Comparison of ENCODE assay signal across 22 cellular contexts in genomic region chr10:8633909-8634308, GRCh38.
DNase-seq lines count a peak whose midpoint lies in the region; ATAC-seq, FAIRE-seq and TF ChIP-seq lines count a peak whose summit lies in the region.
"Had no signal": no experiment of that assay in that cellular context is flagged by ENCODE, and none has a peak within 500 bp of the region (broad histone marks: within the 10 kb centered on the region; RNA-seq: fewer than 3 reads in every experiment).

No MANE protein-coding gene starts in this region.

- H3K27me3 Mint-ChIP-seq in MCF 10A (ENCODE audit: insufficient read depth, unreplicated experiment): no peaks in the 10 kb centered on the region
- H3K27me3 Mint-ChIP-seq: CD4-positive, alpha-beta T cell had no signal

- H3K9me3 ChIP-seq in breast epithelium: no peaks in the 10 kb centered on the region
- H3K9me3 ChIP-seq in RWPE2 (ENCODE audit: severe bottlenecking): no peaks in the 10 kb centered on the region
- H3K9me3 ChIP-seq in right lobe of liver: no peaks in the 10 kb centered on the region
- H3K9me3 ChIP-seq: A549, Caco-2 had no signal

- H3K9me3 Mint-ChIP-seq in MCF 10A (ENCODE audit: unreplicated experiment): peaks cover 8% of the 10 kb centered on the region
- H3K9me3 Mint-ChIP-seq: CD4-positive, alpha-beta T cell had no signal

- H3K4me1 ChIP-seq in breast epithelium (no peaks in the 10 kb centered on the region), RWPE2 (ENCODE audit: insufficient read depth, poor library complexity, severe bottlenecking) (peaks cover 14% of the 10 kb centered on the region), right lobe of liver (no peaks in the 10 kb centered on the region)
- H3K4me1 ChIP-seq: A549, Caco-2 had no signal

- no peak for DNase-seq in MCF 10A (ENCODE audit: unreplicated experiment)
- DNase-seq in breast epithelium (ENCODE audit: low spot score in 2 of 2): no peak
- no peak for DNase-seq in RWPE2 (ENCODE audit: low spot score)
- no peak for DNase-seq in epithelial cell of prostate (ENCODE audit: low read depth, low spot score)
- no peak for DNase-seq in medulla oblongata (ENCODE audit: extremely low spot score)
- DNase-seq in GM12892 (ENCODE audit: insufficient read length): no peak
- DNase-seq in NCI-H1436 (lab: John Stamatoyannopoulos, UW): no peak
- no peak for DNase-seq in right lobe of liver
- DNase-seq: AML-193; Caco-2; CD4-positive, alpha-beta T cell; DMS79; GDM1; H9; IMR-90 had no signal

- no peak overlapping the region for H3K4me3 ChIP-seq in breast epithelium
- no peak overlapping the region for H3K4me3 ChIP-seq in RWPE2 (ENCODE audit: severe bottlenecking)
- no peak overlapping the region for H3K4me3 ChIP-seq in right lobe of liver
- H3K4me3 ChIP-seq: A549 had no signal

- BruUV-seq in MCF 10A (replicated peaks; lab: Mats Ljungman, UMichigan): no TSS peak

- no peak for TF ChIP-seq CTCF in MCF 10A (IDR thresholded peaks at IDR 0.05; ENCODE audit: unreplicated experiment)
- TF ChIP-seq CTCF in breast epithelium (IDR thresholded peaks at IDR 0.05): no peak
- no peak for TF ChIP-seq CTCF in RWPE2 (IDR thresholded peaks at IDR 0.05; ENCODE audit: poor library complexity, severe bottlenecking)
- TF ChIP-seq CTCF in right lobe of liver (IDR thresholded peaks at IDR 0.05): no peak

- peak; percentile 97 for ATAC-seq in RWPE2 (ENCODE audit: low read depth)
- ATAC-seq in right lobe of liver: no peak
- ATAC-seq: A549 had no signal

- intact Hi-C loops in MCF 10A (cut with micrococcal nuclease) (no loop called here), breast epithelium (cut with DNase I; ENCODE audit: low total_unique reads) (no loop called here), right lobe of liver (cut with DNase I) (no loop called here)

- H3K4me3 Mint-ChIP-seq in MCF 10A (ENCODE audit: unreplicated experiment): no peak overlapping the region
- H3K4me3 Mint-ChIP-seq: CD4-positive, alpha-beta T cell; H9 had no signal

- no peaks in the 10 kb centered on the region for H3K36me3 ChIP-seq in breast epithelium
- no peaks in the 10 kb centered on the region for H3K36me3 ChIP-seq in RWPE2 (ENCODE audit: low read depth)
- H3K36me3 ChIP-seq in right lobe of liver: no peaks in the 10 kb centered on the region

- POLR2A ChIA-PET in MCF 10A (lab: Yijun Ruan, JAX): interaction anchor here (0.6 kb wide), 1 partner anchor 147 kb away, joined by 3 read pairs; no protein-coding TSS in a partner anchor

- peak overlapping the region; percentile 9 for H3K27ac Mint-ChIP-seq in MCF 10A (ENCODE audit: low read depth, unreplicated experiment)
- H3K27ac Mint-ChIP-seq: CD4-positive, alpha-beta T cell; H9 had no signal

- no peak for TF ChIP-seq POLR2A in breast epithelium (IDR thresholded peaks at IDR 0.05)
- TF ChIP-seq POLR2A in GM12892 (IDR thresholded peaks at IDR 0.05; ENCODE audit: low read depth, low read length): no peak
- TF ChIP-seq POLR2A in right lobe of liver (IDR thresholded peaks at IDR 0.05): no peak

- H3K4me1 Mint-ChIP-seq in MCF 10A (ENCODE audit: insufficient read depth, unreplicated experiment): peaks cover 8% of the 10 kb centered on the region

- FAIRE-seq in GM12892 (lab: Jason Lieb, UNC): no peak
- FAIRE-seq: D721Med, H1, HTR-8/SVneo had no signal

- WGBS in right lobe of liver (ENCODE audit: insufficient coverage, low coverage, low lambda C conversion rate, missing lambda C conversion rate): 31% methylated on average over 1 of the region's 1 CpG

- no peaks in the 10 kb centered on the region for H3K36me3 Mint-ChIP-seq in MCF 10A (ENCODE audit: insufficient read depth, unreplicated experiment)

- CTCF ChIA-PET in MCF 10A (lab: Yijun Ruan, JAX): no interaction called here

- H3K27ac ChIP-seq in breast epithelium (no peak overlapping the region), RWPE2 (ENCODE audit: poor library complexity, severe bottlenecking) (peak overlapping the region; percentile 73), epithelial cell of prostate (peak overlapping the region; percentile 39), right lobe of liver (no peak overlapping the region)
- H3K27ac ChIP-seq: 22Rv1, A549, C4-2B, HL-60 had no signal

- H3K27me3 ChIP-seq in breast epithelium (no peaks in the 10 kb centered on the region), RWPE2 (ENCODE audit: insufficient read depth, poor library complexity, severe bottlenecking) (no peaks in the 10 kb centered on the region), right lobe of liver (no peaks in the 10 kb centered on the region)

Comparison
In these comparisons a context has a peak if more than half of its experiments do, and no peak if none do; other contexts are left out.
1. H3K27ac ChIP-seq: peak in RWPE2 (single experiment) and epithelial cell of prostate (single experiment); none in breast epithelium (0 of 2) and right lobe of liver (0 of 3).